Comparison of ENCODE assay signal across 8 cellular contexts in genomic region chr2:218002792-218003191, GRCh38. TPM values are rescaled to one million over a fixed set of nuclear protein-coding genes. Genes with fewer than 3 reads are reported as not detected.
DNase-seq lines count a peak whose midpoint lies in the region; ATAC-seq and TF ChIP-seq lines count a peak whose summit lies in the region.

TNS1 (minus strand) TSS chr2:218002995; CDS start chr2:218002872, 123 bp downstream.

- H3K4me2 ChIP-seq in SK-N-SH (peak within 1 kb of the TSS; percentile 98), neural progenitor cell (peak within 1 kb of the TSS; percentile 60)

- DNase-seq in AG04450 (ENCODE audit: low read depth, low spot score): no peak
- peak; percentile 73 for DNase-seq in SK-N-SH
- peak; percentile 49 for DNase-seq in fibroblast of the conjunctiva (ENCODE audit: low read depth)
- DNase-seq in neural progenitor cell (ENCODE audit: low spot score): peak; percentile 48
- DNase-seq in T-helper 1 cell: no peak
- DNase-seq in natural killer cell treated with Interleukin-12 subunit alpha and Interleukin-12 subunit beta and Interleukin-15 and Interleukin-18, amount 100 ng/mL, for 72 hours (ENCODE audit: low spot score): no peak
- DNase-seq in AG08396 (ENCODE audit: low spot score): no peak
- DNase-seq in HuH-7 (ENCODE audit: low spot score): no peak

- no peaks in the 10 kb centered on the region for H3K9me2 ChIP-seq in SK-N-SH

- H3K27me3 ChIP-seq in AG04450 (ENCODE audit: control insufficient read depth, insufficient read depth, low read length) (no peaks in the 10 kb centered on the region), SK-N-SH (ENCODE audit: insufficient read depth) (no peaks in the 10 kb centered on the region), neural progenitor cell (peaks cover 3% of the 10 kb centered on the region)

- TF ChIP-seq RAD21 in SK-N-SH (IDR thresholded peaks at IDR 0.05; ENCODE audit: low read length): no peak

- H3K79me2 ChIP-seq in SK-N-SH (ENCODE audit: insufficient read depth) (peaks cover 90% of the 10 kb centered on the region), neural progenitor cell (ENCODE audit: low read depth) (no peaks in the 10 kb centered on the region)

- TF ChIP-seq CTCF in AG04450 (IDR thresholded peaks at IDR 0.05; ENCODE audit: low read depth, low read length) (no peak), SK-N-SH (IDR thresholded peaks at IDR 0.05) (no peak), neural progenitor cell (IDR thresholded peaks at IDR 0.05) (no peak)

- H3K9ac ChIP-seq in SK-N-SH: peak within 1 kb of the TSS; percentile 69
- no peak within 1 kb of the TSS for H3K9ac ChIP-seq in neural progenitor cell

- H3K4me3 Mint-ChIP-seq in neural progenitor cell: peak within 1 kb of the TSS; percentile 79
- H3K4me3 Mint-ChIP-seq in natural killer cell treated with Interleukin-12 subunit alpha and Interleukin-12 subunit beta and Interleukin-15 and Interleukin-18, amount 100 ng/mL, for 72 hours: no peak within 1 kb of the TSS

- H3K27ac ChIP-seq in AG04450 (ENCODE audit: low read depth, low read length) (peak within 1 kb of the TSS; percentile 81), SK-N-SH (ENCODE audit: low read depth in 2 of 2, low read length in 1 of 2) (peak within 1 kb of the TSS; percentile 86 to 98), neural progenitor cell (no peak within 1 kb of the TSS)

- ATAC-seq in natural killer cell treated with Interleukin-12 subunit alpha and Interleukin-12 subunit beta and Interleukin-15 and Interleukin-18, amount 100 ng/mL, for 72 hours: no peak

- H3K4me1 ChIP-seq in SK-N-SH (ENCODE audit: control insufficient read depth in 1 of 2, insufficient read depth in 2 of 2, low read depth in 1 of 2, low read length in 1 of 2): peaks cover 61 to 72% of the 10 kb centered on the region in 2 experiments; a peak in 3 of 4 replicates
- H3K4me1 ChIP-seq in neural progenitor cell: peaks cover 22% of the 10 kb centered on the region

- POLR2A ChIA-PET in AG04450 (lab: Yijun Ruan, JAX): no interaction called here
- POLR2A ChIA-PET in SK-N-SH (lab: Yijun Ruan, JAX): interaction anchor here (0.5 to 2.9 kb wide), 3 partner anchors 13 to 1025 kb away, joined by 3 to 9 read pairs (median 5); no protein-coding TSS in a partner anchor

- H3K9me3 Mint-ChIP-seq in neural progenitor cell: no peaks in the 10 kb centered on the region
- no peaks in the 10 kb centered on the region for H3K9me3 Mint-ChIP-seq in natural killer cell treated with Interleukin-12 subunit alpha and Interleukin-12 subunit beta and Interleukin-15 and Interleukin-18, amount 100 ng/mL, for 72 hours

- H3K9me3 ChIP-seq in AG04450 (ENCODE audit: control insufficient read depth, insufficient read depth, low read length) (no peaks in the 10 kb centered on the region), SK-N-SH (no peaks in the 10 kb centered on the region), neural progenitor cell (ENCODE audit: low read depth) (no peaks in the 10 kb centered on the region)

- WGBS in SK-N-SH (ENCODE audit: low lambda C conversion rate): 12% methylated on average over 10 of the region's 15 CpGs

- peak within 1 kb of the TSS; percentile 77 for H3K4me3 ChIP-seq in AG04450 (ENCODE audit: low read depth, low read length)
- peak within 1 kb of the TSS; percentile 48 to 69 for H3K4me3 ChIP-seq in SK-N-SH (ENCODE audit: low read depth in 2 of 2, low read length in 1 of 2)
- H3K4me3 ChIP-seq in neural progenitor cell: no peak within 1 kb of the TSS

- no peaks in the 10 kb centered on the region for H3K36me3 ChIP-seq in SK-N-SH (replicated peaks in 1 of 2; ENCODE audit: control insufficient read depth in 1 of 2, insufficient read depth in 2 of 2, low read length in 1 of 2)
- H3K36me3 ChIP-seq in neural progenitor cell: no peaks in the 10 kb centered on the region

- H4K20me1 ChIP-seq in SK-N-SH (ENCODE audit: insufficient read depth): peaks cover 33% of the 10 kb centered on the region
- no peaks in the 10 kb centered on the region for H4K20me1 ChIP-seq in neural progenitor cell (ENCODE audit: low read depth)

- H3K4me1 Mint-ChIP-seq in neural progenitor cell: peaks cover 48% of the 10 kb centered on the region
- no peaks in the 10 kb centered on the region for H3K4me1 Mint-ChIP-seq in natural killer cell treated with Interleukin-12 subunit alpha and Interleukin-12 subunit beta and Interleukin-15 and Interleukin-18, amount 100 ng/mL, for 72 hours (ENCODE audit: low read depth in 2 of 2)

- no peaks in the 10 kb centered on the region for H3K36me3 Mint-ChIP-seq in neural progenitor cell
- H3K36me3 Mint-ChIP-seq in natural killer cell treated with Interleukin-12 subunit alpha and Interleukin-12 subunit beta and Interleukin-15 and Interleukin-18, amount 100 ng/mL, for 72 hours: no peaks in the 10 kb centered on the region

- peak within 1 kb of the TSS; percentile 92 for H3K27ac Mint-ChIP-seq in neural progenitor cell
- H3K27ac Mint-ChIP-seq in natural killer cell treated with Interleukin-12 subunit alpha and Interleukin-12 subunit beta and Interleukin-15 and Interleukin-18, amount 100 ng/mL, for 72 hours: no peak within 1 kb of the TSS

- H3F3A ChIP-seq in SK-N-SH (replicated peaks; ENCODE audit: insufficient read depth) (peaks cover 20% of the 10 kb centered on the region), neural progenitor cell (ENCODE audit: low read depth) (no peaks in the 10 kb centered on the region)

- CTCF ChIA-PET in AG04450 (lab: Charles Lee): interaction anchor here (0.6 to 1.5 kb wide), 4 partner anchors 9 to 217 kb away, joined by 3 to 9 read pairs (median 4); no protein-coding TSS in a partner anchor
- CTCF ChIA-PET in SK-N-SH (lab: Yijun Ruan, JAX): interaction anchor here (1.3 to 30.4 kb wide), 9 partner anchors 8 to 209 kb away, joined by 3 to 666 read pairs (median 8); no protein-coding TSS in a partner anchor

- H3K27me3 Mint-ChIP-seq in neural progenitor cell (ENCODE audit: insufficient read depth, low read depth): peaks cover 6% of the 10 kb centered on the region
- H3K27me3 Mint-ChIP-seq in natural killer cell treated with Interleukin-12 subunit alpha and Interleukin-12 subunit beta and Interleukin-15 and Interleukin-18, amount 100 ng/mL, for 72 hours: peaks cover 9 to 12% of the 10 kb centered on the region in 2 donors

- TF ChIP-seq EP300 in SK-N-SH (IDR thresholded peaks at IDR 0.05; ENCODE audit: borderline replicate concordance in 1 of 2, low read depth in 1 of 2, low read length in 1 of 2): no peak

- no peak within 1 kb of the TSS for H2AFZ ChIP-seq in SK-N-SH (ENCODE audit: low read depth)
- peak within 1 kb of the TSS; percentile 42 for H2AFZ ChIP-seq in neural progenitor cell (replicated peaks)

TF ChIP-seq in SK-N-SH, 30 proteins besides CTCF, POLR2A, EP300 and RAD21 (continues in another document):
- TF ChIP-seq USF2 (IDR thresholded peaks at IDR 0.05; ENCODE audit: borderline replicate concordance, low read depth, low read length) (no peak), JUND (IDR thresholded peaks at IDR 0.05) (no peak), REST (IDR thresholded peaks at IDR 0.05; ENCODE audit: low read depth, low read length) (no peak), TAF1 (IDR thresholded peaks at IDR 0.05; ENCODE audit: borderline replicate concordance, low read depth, low read length) (0 out of 2 replicates have a peak, but pooled peaks have one; percentile 26), FOXJ3 (CRISPR knock-in tag; IDR thresholded peaks at IDR 0.05) (no peak), TCF12 (IDR thresholded peaks at IDR 0.05) (peak; percentile 21; the same call in 1 of the 2 replicates)

RNA-seq across cellular contexts. Expression of gene TNS1, which starts in this region (rescaled TPM):
- polyA plus RNA-seq in AG04450 (2011; rRNA removed) (19.7 and 27.9 TPM in 2 replicates), SK-N-SH (2012; rRNA removed) (10.5 and 12.1 TPM in 2 replicates)
- polyA minus RNA-seq in AG04450 (2011; rRNA and poly(A)+ RNA removed): 84.1 and 119 TPM in 2 replicates
- 7.1 and 10.2 TPM in 2 replicates for polyA plus RNA-seq in SK-N-SH (2012; cell fraction: cytosol; rRNA removed)
- polyA plus RNA-seq in SK-N-SH (2012; cell fraction: nucleus; rRNA removed): 34.1 and 40.8 TPM in 2 replicates
- total RNA-seq in neural progenitor cell (ENCODE audit: low replicate concordance): 0.24 and 2.3 TPM in 2 replicates
- 1 to 10 TPM in 1 of 2 donors, under 1 TPM in 1; 0.29 to 2.1 TPM for total RNA-seq in natural killer cell treated with Interleukin-12 subunit alpha and Interleukin-12 subunit beta and Interleukin-15 and Interleukin-18, amount 100 ng/mL, for 72 hours

Comparison
In these comparisons a context has a peak if more than half of its experiments do, and no peak if none do; other contexts are left out.
1. DNase-seq: peak in SK-N-SH (single experiment), fibroblast of the conjunctiva (single experiment) and neural progenitor cell (single experiment); none in AG04450 (single experiment), T-helper 1 cell (0 of 5), natural killer cell treated with Interleukin-12 subunit alpha and Interleukin-12 subunit beta and Interleukin-15 and Interleukin-18, amount 100 ng/mL, for 72 hours (single experiment), AG08396 (single experiment) and HuH-7 (single experiment).